1 cellular context compared by ENCODE assay signal in genomic region chr1:155744711-155745283, GRCh38.
TF ChIP-seq lines count a peak whose summit lies in the region.

No MANE protein-coding gene starts in this region.

TF ChIP-seq in GM12878, 131 proteins besides CTCF, POLR2A, EP300 and RAD21:
- peak; percentile 62; the same call in 1 of the 2 replicates for TF ChIP-seq ZBTB40 (IDR thresholded peaks at IDR 0.05; ENCODE audit: borderline replicate concordance)
- no peak for TF ChIP-seq KLF5 (IDR thresholded peaks at IDR 0.05; ENCODE audit: partially characterized antibody)
- TF ChIP-seq ZZZ3 (IDR thresholded peaks at IDR 0.05; ENCODE audit: control insufficient read depth, insufficient read length, low read depth) = no peak
TF ChIP-seq in GM12878: peak in this region for 1.
